ENCODE assay signal across 8 cellular contexts in genomic region chr9:114487607-114488300, GRCh38. TPM values are rescaled to one million over a fixed set of nuclear protein-coding genes. Genes with fewer than 3 reads are reported as not detected.
DNase-seq lines count a peak whose midpoint lies in the region; ATAC-seq, FAIRE-seq and TF ChIP-seq lines count a peak whose summit lies in the region.

No MANE protein-coding gene starts in this region.

- TF ChIP-seq CTCF in AG10803 (conservative IDR thresholded peaks at IDR 0.05; ENCODE audit: low read length) (peak; percentile 92), endothelial cell of umbilical vein (IDR thresholded peaks at IDR 0.05; ENCODE audit: extremely low read depth in 1 of 2, insufficient read depth in 1 of 2, low read depth in 1 of 2, low read length in 2 of 2) (peak; percentile 80 to 90), suprapubic skin (IDR thresholded peaks at IDR 0.05) (peak; percentile 26 to 75)

- H2AFZ ChIP-seq in endothelial cell of umbilical vein (ENCODE audit: low read depth, low read length) = no peak overlapping the region

- H3K36me3 ChIP-seq in endothelial cell of umbilical vein (ENCODE audit: control insufficient read depth in 2 of 2, extremely low read depth in 1 of 2, insufficient read depth in 2 of 2, low read length in 2 of 2) (no peaks in the 10 kb centered on the region), suprapubic skin (no peaks in the 10 kb centered on the region)

- H3K27me3 ChIP-seq in endothelial cell of umbilical vein (ENCODE audit: control insufficient read depth in 2 of 2, insufficient read depth in 2 of 2, low read length in 2 of 2) (peaks cover 2% of the 10 kb centered on the region in 2 experiments), suprapubic skin (no peaks in the 10 kb centered on the region)

- intact Hi-C loops in endothelial cell of umbilical vein (cut with micrococcal nuclease) = loop anchor here (1.0 to 2.0 kb wide), 4 partner anchors 18 to 166 kb away; partner anchors contain the start of gene WHRN

- BruUV-seq in endothelial cell of umbilical vein (replicated peaks; lab: Mats Ljungman, UMichigan) = no TSS peak

- no peaks in the 10 kb centered on the region for H4K20me1 ChIP-seq in endothelial cell of umbilical vein (replicated peaks; ENCODE audit: control insufficient read depth, extremely low read depth, insufficient read depth, low read length)

- POLR2A ChIA-PET in endothelial cell of umbilical vein (lab: Charles Lee) = no interaction called here

- TF ChIP-seq EP300 in suprapubic skin (IDR thresholded peaks at IDR 0.05) = no peak

- TF ChIP-seq POLR2A in endothelial cell of umbilical vein (IDR thresholded peaks at IDR 0.05; ENCODE audit: low read depth, low read length) (no peak), suprapubic skin (IDR thresholded peaks at IDR 0.05) (no peak)

- H3K4me1 ChIP-seq in endothelial cell of umbilical vein (ENCODE audit: control insufficient read depth, extremely low read depth, insufficient read depth, low read length) = no peaks in the 10 kb centered on the region
- peaks cover 10% of the 10 kb centered on the region for H3K4me1 ChIP-seq in suprapubic skin

- peak; percentile 63 for ATAC-seq in GM18867 (IDR thresholded peaks at IDR 0.05; ENCODE audit: unreplicated experiment)
- peak; percentile 47 for ATAC-seq in HG03469 (IDR thresholded peaks at IDR 0.05; ENCODE audit: unreplicated experiment)

- H3K27ac ChIP-seq in endothelial cell of umbilical vein (ENCODE audit: insufficient read depth, low read depth, low read length) (no peak overlapping the region), suprapubic skin (no peak overlapping the region)

- DNase-seq in AG10803 (ENCODE audit: low read depth) = peak; percentile 67
- peak; percentile 33 for DNase-seq in NCI-H82 treated with DMSO at 0.1 percent for 48 hours (lab: John Stamatoyannopoulos, UW; ENCODE audit: unreplicated experiment)
- peak; percentile 27 to 35 for DNase-seq in activated CD8-positive, alpha-beta memory T cell treated with anti-CD3 and anti-CD28 coated beads for 4 hours (ENCODE audit: low read depth in 2 of 2)
- peak; percentile 70 for DNase-seq in endothelial cell of umbilical vein (ENCODE audit: low read depth, low spot score)
- DNase-seq in myocyte (ENCODE audit: low read depth) = peak; percentile 81
- no peak for DNase-seq in suprapubic skin (ENCODE audit: low spot score in 2 of 2)

- CTCF ChIA-PET in endothelial cell of umbilical vein (lab: Charles Lee) = interaction anchor here (0.8 to 7.1 kb wide), 13 partner anchors 8 to 166 kb away, joined by 3 to 133 read pairs (median 4); no protein-coding TSS in a partner anchor

- H3K4me3 ChIP-seq in AG10803 (ENCODE audit: low read length) = no peak overlapping the region
- no peak overlapping the region for H3K4me3 ChIP-seq in endothelial cell of umbilical vein (replicated peaks in 1 of 3; ENCODE audit: insufficient read depth in 1 of 3, low read depth in 1 of 3, low read length in 3 of 3)
- no peak overlapping the region for H3K4me3 ChIP-seq in suprapubic skin

- no peaks in the 10 kb centered on the region for H3K9me3 ChIP-seq in endothelial cell of umbilical vein (replicated peaks; ENCODE audit: control insufficient read depth, insufficient read depth, low read length)
- no peaks in the 10 kb centered on the region for H3K9me3 ChIP-seq in suprapubic skin

- H3K4me2 ChIP-seq in endothelial cell of umbilical vein (ENCODE audit: insufficient read depth, low read length) = no peak overlapping the region

- H3K9ac ChIP-seq in endothelial cell of umbilical vein (replicated peaks; ENCODE audit: extremely low read depth, insufficient read depth, low read length) = no peak overlapping the region

- dilution Hi-C loops in endothelial cell of umbilical vein (cut with MboI; ENCODE audit: extremely low pct_ligation_motif_present, low sequenced_read_pairs) = no loop called here

- H3K9me1 ChIP-seq in endothelial cell of umbilical vein (replicated peaks; ENCODE audit: control insufficient read depth, extremely low read depth, insufficient read depth, low read length) = no peaks in the 10 kb centered on the region

- peak; percentile 76 for FAIRE-seq in endothelial cell of umbilical vein (lab: Jason Lieb, UNC)

- H3K79me2 ChIP-seq in endothelial cell of umbilical vein (ENCODE audit: control insufficient read depth, insufficient read depth, low read length) = no peaks in the 10 kb centered on the region

- 72% methylated on average over 6 of the region's 6 CpGs for WGBS in suprapubic skin

TF ChIP-seq in endothelial cell of umbilical vein, 7 proteins besides CTCF, POLR2A, EP300 and RAD21:
- TF ChIP-seq MAX (IDR thresholded peaks at IDR 0.05; ENCODE audit: insufficient read depth, insufficient read length) (no peak), EZH2 (IDR thresholded peaks at IDR 0.05; ENCODE audit: borderline replicate concordance, low read depth, low read length, severe bottlenecking) (no peak), GATA2 (IDR thresholded peaks at IDR 0.05; ENCODE audit: insufficient read depth, insufficient read length, low read depth, low read length) (no peak), POLR2AphosphoS5 (IDR thresholded peaks at IDR 0.05; ENCODE audit: insufficient read depth, low read depth, low read length) (no peak), FOS (IDR thresholded peaks at IDR 0.05; ENCODE audit: borderline replicate concordance, insufficient read depth, low read length) (no peak), JUN (IDR thresholded peaks at IDR 0.05; ENCODE audit: borderline replicate concordance, insufficient read depth, insufficient read length, low read depth) (no peak), MYC (IDR thresholded peaks at IDR 0.05; ENCODE audit: low read depth, low read length) (no peak)

RNA-seq across cellular contexts. Expression of gene WHRN, which starts 17.5 kb away (rescaled TPM):
- total RNA-seq in endothelial cell of umbilical vein (0.69 and 1.1 TPM in 2 replicates), myocyte (1.7 and 1.9 TPM in 2 replicates), suprapubic skin (10 to 100 TPM in 3 of 4 donors, 1 to 10 TPM in 1; 7.7 to 25.9 (median 14.8) TPM)
- polyA plus RNA-seq in endothelial cell of umbilical vein = 0.35 and 0.53 TPM in 2 replicates
- 0.18 and 0.20 TPM in 2 replicates for polyA plus RNA-seq in endothelial cell of umbilical vein (2011; cell fraction: cytosol; rRNA removed)
- polyA plus RNA-seq in endothelial cell of umbilical vein (2011; cell fraction: nucleus; rRNA removed) = 1.4 and 1.7 TPM in 2 replicates
- polyA plus RNA-seq in endothelial cell of umbilical vein (2012) = 0.49 and 0.70 TPM in 2 replicates
- polyA minus RNA-seq in endothelial cell of umbilical vein = 0.22 and 0.49 TPM in 2 replicates
- 7.3 TPM for polyA minus RNA-seq in endothelial cell of umbilical vein (2011; cell fraction: cytosol; rRNA and poly(A)+ RNA removed)
- polyA minus RNA-seq in endothelial cell of umbilical vein (2011; cell fraction: nucleus; rRNA and poly(A)+ RNA removed) = 1.3 and 2.8 TPM in 2 replicates
- 4.7 TPM for polyA plus RNA-seq in myocyte (2012)

Comparison
In these comparisons a context has a peak if more than half of its experiments do, and no peak if none do; other contexts are left out.
1. DNase-seq: peak in AG10803 (single experiment), NCI-H82 treated with DMSO at 0.1 percent for 48 hours (single experiment), activated CD8-positive, alpha-beta memory T cell treated with anti-CD3 and anti-CD28 coated beads for 4 hours (2 of 2), endothelial cell of umbilical vein (single experiment) and myocyte (single experiment); none in suprapubic skin (0 of 2).
2. Peak in every context shown above with its lines, with median percentiles within 50 percentile points of each other: CTCF ChIP-seq.